Comparison of ENCODE assay signal across 1 cellular context in genomic region chr1:221776495-221777413, GRCh38.
A peak's percentile ranks its signal among the peaks of the same experiment; 100 is the strongest.
TF ChIP-seq lines count a peak whose summit lies in the region.

No MANE protein-coding gene starts in this region.

TF ChIP-seq in GM12878, 131 proteins besides CTCF, POLR2A, EP300 and RAD21 (continued from another document):
- TF ChIP-seq MLLT1 (IDR thresholded peaks at IDR 0.05) (peak; percentile 55), MYC (IDR thresholded peaks at IDR 0.05; ENCODE audit: insufficient read depth, insufficient read length, insufficient replicate concordance, low read length, severe bottlenecking) (no peak), E2F8 (IDR thresholded peaks at IDR 0.05; ENCODE audit: low read depth, partially characterized antibody) (peak; percentile 64), MAX (IDR thresholded peaks at IDR 0.05; ENCODE audit: low read depth, low read length) (no peak), MTA3 (IDR thresholded peaks at IDR 0.05; ENCODE audit: borderline replicate concordance, low read length) (peak; percentile 41; the same call in 1 of the 2 replicates), CREM (IDR thresholded peaks at IDR 0.05; ENCODE audit: low read depth) (peak; percentile 80)
